ENCODE assay signal across 8 cellular contexts in genomic region chr2:106885981-106886915, GRCh38. TPM values are rescaled to one million over a fixed set of nuclear protein-coding genes. Genes with fewer than 3 reads are reported as not detected.
DNase-seq lines count a peak whose midpoint lies in the region; ATAC-seq, FAIRE-seq and TF ChIP-seq lines count a peak whose summit lies in the region.

A gene with protein sequence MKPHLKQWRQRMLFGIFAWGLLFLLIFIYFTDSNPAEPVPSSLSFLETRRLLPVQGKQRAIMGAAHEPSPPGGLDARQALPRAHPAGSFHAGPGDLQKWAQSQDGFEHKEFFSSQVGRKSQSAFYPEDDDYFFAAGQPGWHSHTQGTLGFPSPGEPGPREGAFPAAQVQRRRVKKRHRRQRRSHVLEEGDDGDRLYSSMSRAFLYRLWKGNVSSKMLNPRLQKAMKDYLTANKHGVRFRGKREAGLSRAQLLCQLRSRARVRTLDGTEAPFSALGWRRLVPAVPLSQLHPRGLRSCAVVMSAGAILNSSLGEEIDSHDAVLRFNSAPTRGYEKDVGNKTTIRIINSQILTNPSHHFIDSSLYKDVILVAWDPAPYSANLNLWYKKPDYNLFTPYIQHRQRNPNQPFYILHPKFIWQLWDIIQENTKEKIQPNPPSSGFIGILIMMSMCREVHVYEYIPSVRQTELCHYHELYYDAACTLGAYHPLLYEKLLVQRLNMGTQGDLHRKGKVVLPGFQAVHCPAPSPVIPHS (minus strand): TSS chr2:106886167. CDS start chr2:106843977, 42,190 bp downstream.

- peak within 1 kb of the TSS; percentile 78 for H3K56ac ChIP-seq in H1 (replicated peaks; ENCODE audit: insufficient read length, low read depth, low read length)

- H4K8ac ChIP-seq in H1 (ENCODE audit: extremely low read depth, insufficient read depth, low read length) = peak within 1 kb of the TSS; percentile 93

- peak within 1 kb of the TSS; percentile 58 for H2BK120ac ChIP-seq in H1 (replicated peaks; ENCODE audit: low read depth, low read length)

- peak within 1 kb of the TSS; percentile 41; the same call in 1 of the 2 replicates for H2BK5ac ChIP-seq in H1 (ENCODE audit: low read depth, low read length)

- WGBS in H1 (ENCODE audit: extremely low coverage in 1 of 2, insufficient coverage in 1 of 2, insufficient read length in 1 of 2, insufficient replicate concordance in 2 of 2, low coverage in 1 of 2, low lambda C conversion rate in 2 of 2, missing lambda C conversion rate in 1 of 2), 2 experiments = 1% methylated on average over 65 of the region's 118 CpGs; no CpG with 5 or more reads in 1 of the 2 experiments
- 1% methylated on average over 27 to 118 of the region's 118 CpGs for WGBS in adrenal gland, 4 donors

- H4K5ac ChIP-seq in H1 (ENCODE audit: insufficient read length, low read depth, low read length) = no peak within 1 kb of the TSS

- peak within 1 kb of the TSS; percentile 85 to 97 for H3K4me2 ChIP-seq in H1 (ENCODE audit: insufficient read depth in 1 of 2, low read depth in 2 of 2, low read length in 2 of 2)

- TF ChIP-seq POLR2A in H1 (IDR thresholded peaks at IDR 0.05; ENCODE audit: control extremely low read depth in 1 of 2, low read depth in 2 of 2, low read length in 2 of 2) = no peak
- no peak for TF ChIP-seq POLR2A in adrenal gland (IDR thresholded peaks at IDR 0.05)

- TF ChIP-seq RAD21 in Ishikawa (IDR thresholded peaks at IDR 0.05; ENCODE audit: low read depth) = no peak
- no peak for TF ChIP-seq RAD21 in H1 (IDR thresholded peaks at IDR 0.05 in 1 of 2, conservative IDR thresholded peaks at IDR 0.05 in 1 of 2; ENCODE audit: low read depth in 2 of 2, low read length in 2 of 2)

- H2BK12ac ChIP-seq in H1 (ENCODE audit: low read depth, low read length) = peak within 1 kb of the TSS; percentile 91; the same call in 1 of the 2 replicates

- H3K79me1 ChIP-seq in H1 (ENCODE audit: low read depth, low read length) = no peaks in the 10 kb centered on the region; the same call in 1 of the 2 replicates

- peak within 1 kb of the TSS; percentile 44 for H3K4ac ChIP-seq in H1 (replicated peaks; ENCODE audit: insufficient read length, low read depth, low read length)

- H4K20me1 ChIP-seq in H1 (replicated peaks in 1 of 2; ENCODE audit: control insufficient read depth in 1 of 2, insufficient read depth in 2 of 2, low read length in 2 of 2) = peaks cover 0 to 3% of the 10 kb centered on the region in 2 experiments

- H2AFZ ChIP-seq in H1 (ENCODE audit: low read length) = no peak within 1 kb of the TSS

- H3K4me1 Mint-ChIP-seq in mesothelial cell of epicardium = peaks cover 17% of the 10 kb centered on the region

- H3K27me3 ChIP-seq in A673 (replicated peaks; ENCODE audit: insufficient read depth, low read depth, low read length, poor library complexity) (peaks cover 36% of the 10 kb centered on the region), H1 (replicated peaks in 1 of 4; ENCODE audit: control insufficient read depth in 3 of 4, extremely low read depth in 1 of 4, insufficient read depth in 3 of 4, low read length in 3 of 4) (peaks cover 0 to 22% (median 16%) of the 10 kb centered on the region in 4 experiments; a peak in 6 of 7 replicates), adrenal gland (peaks cover 30% of the 10 kb centered on the region)

- no peak within 1 kb of the TSS for H2AK5ac ChIP-seq in H1 (ENCODE audit: low read depth, low read length)

- no peaks in the 10 kb centered on the region for H3K36me3 ChIP-seq in A673 (ENCODE audit: insufficient read depth, low read length, poor library complexity, severe bottlenecking)
- no peaks in the 10 kb centered on the region for H3K36me3 ChIP-seq in H1 (ENCODE audit: control insufficient read depth in 2 of 4, insufficient read depth in 4 of 4, low read length in 3 of 4)
- no peaks in the 10 kb centered on the region for H3K36me3 ChIP-seq in adrenal gland (replicated peaks in 1 of 2)

- peaks cover 82% of the 10 kb centered on the region for H3K27me3 Mint-ChIP-seq in mesothelial cell of epicardium (ENCODE audit: low read depth)

- H3K4me1 ChIP-seq in A673 (ENCODE audit: insufficient read depth, low read length, poor library complexity, severe bottlenecking) (no peaks in the 10 kb centered on the region), H1 (replicated peaks in 1 of 4; ENCODE audit: control insufficient read depth in 3 of 4, insufficient read depth in 4 of 4, low read length in 3 of 4) (peaks cover 0 to 15% (median 6%) of the 10 kb centered on the region in 4 experiments; a peak in 5 of 7 replicates), adrenal gland (replicated peaks in 1 of 2) (no peaks in the 10 kb centered on the region)

- intact Hi-C loops in A673 (cut with micrococcal nuclease; ENCODE audit: unreplicated experiment) = no loop called here
- intact Hi-C loops in adrenal gland (cut with DNase I) = no loop called here

- no peak within 1 kb of the TSS for H3K23ac ChIP-seq in H1 (ENCODE audit: insufficient read length)

- H3K9ac ChIP-seq in H1 (replicated peaks in 1 of 4; ENCODE audit: extremely low read depth in 1 of 4, low read depth in 3 of 4, low read length in 3 of 4) = peak within 1 kb of the TSS; percentile 53 to 70 (median 64)

- peak within 1 kb of the TSS; percentile 88 for H2BK15ac ChIP-seq in H1 (ENCODE audit: low read length)

- peak within 1 kb of the TSS; percentile 61; the same call in 1 of the 2 replicates for H2BK20ac ChIP-seq in H1 (ENCODE audit: low read length)

- TF ChIP-seq CTCF in A673 (conservative IDR thresholded peaks at IDR 0.05; ENCODE audit: low read depth, low read length) (no peak), H1 (IDR thresholded peaks at IDR 0.05; ENCODE audit: control extremely low read depth in 1 of 3, insufficient read depth in 1 of 3, low read depth in 1 of 3, low read length in 3 of 3) (no peak; a peak in 1 of 4 replicates), mesothelial cell of epicardium (IDR thresholded peaks at IDR 0.05; ENCODE audit: unreplicated experiment) (no peak), adrenal gland (IDR thresholded peaks at IDR 0.05) (no peak)

- H3K4me3 Mint-ChIP-seq in mesothelial cell of epicardium = peak within 1 kb of the TSS; percentile 79

- ATAC-seq in HG02678 (IDR thresholded peaks at IDR 0.05; ENCODE audit: unreplicated experiment) (no peak), HG02973 (IDR thresholded peaks at IDR 0.05; ENCODE audit: unreplicated experiment) (no peak)

- H3K18ac ChIP-seq in H1 (ENCODE audit: extremely low read depth, low read length) = peak within 1 kb of the TSS; percentile 89

- H3K27ac ChIP-seq in A673 (ENCODE audit: low read depth, low read length, poor library complexity, severe bottlenecking) = no peak within 1 kb of the TSS
- H3K27ac ChIP-seq in H1 (ENCODE audit: low read depth, low read length) = no peak within 1 kb of the TSS
- no peak within 1 kb of the TSS for H3K27ac ChIP-seq in adrenal gland

- peak; percentile 10 for DNase-seq in A673 (ENCODE audit: low spot score)
- DNase-seq in H1 (ENCODE audit: low read depth in 1 of 2, low spot score in 2 of 2) = peak in 1 of 2 experiments; percentile 77
- DNase-seq in mesothelial cell of epicardium (ENCODE audit: low spot score in 2 of 2, unreplicated experiment in 2 of 2) = peak; percentile 25 to 54
- DNase-seq in superior temporal gyrus (ENCODE audit: extremely low spot score) = no peak
- DNase-seq in adrenal gland = no peak

- H3K4me3 ChIP-seq in A673 (ENCODE audit: low read depth, low read length, poor library complexity, severe bottlenecking) (peak within 1 kb of the TSS; percentile 27), H1 (ENCODE audit: extremely low read depth in 1 of 4, insufficient read depth in 2 of 4, low read depth in 3 of 4, low read length in 4 of 4) (peak within 1 kb of the TSS; percentile 74 to 78 (median 74)), adrenal gland (peak within 1 kb of the TSS in 1 of 4 donors; percentile 39)

- H3K79me2 ChIP-seq in H1 (ENCODE audit: control insufficient read depth in 1 of 2, insufficient read depth in 2 of 2, low read length in 2 of 2) = peaks cover 0 to 39% of the 10 kb centered on the region in 2 experiments; a peak in 2 of 4 replicates

- peaks cover 23% of the 10 kb centered on the region; the same call in 1 of the 2 replicates for H3K23me2 ChIP-seq in H1 (ENCODE audit: low read depth, low read length)

- no peaks in the 10 kb centered on the region for H3K36me3 Mint-ChIP-seq in mesothelial cell of epicardium

- H3K9me3 ChIP-seq in A673 (ENCODE audit: low read depth, low read length, poor library complexity, severe bottlenecking) (no peaks in the 10 kb centered on the region), H1 (ENCODE audit: insufficient read depth in 2 of 2, low read depth in 1 of 2, low read length in 1 of 2) (no peaks in the 10 kb centered on the region), adrenal gland (replicated peaks in 1 of 3) (no peaks in the 10 kb centered on the region)

- H4K91ac ChIP-seq in H1 (replicated peaks; ENCODE audit: insufficient read length, low read length) = peak within 1 kb of the TSS; percentile 36

- no peak for FAIRE-seq in H1 (lab: Jason Lieb, UNC)

- TF ChIP-seq EP300 in Ishikawa (IDR thresholded peaks at IDR 0.05; ENCODE audit: borderline replicate concordance) (no peak), H1 (IDR thresholded peaks at IDR 0.05; ENCODE audit: borderline replicate concordance in 1 of 2, low read depth in 2 of 2, low read length in 2 of 2) (no peak)

- no peak within 1 kb of the TSS for H3K14ac ChIP-seq in H1 (ENCODE audit: insufficient read length)

- H3K9me3 Mint-ChIP-seq in mesothelial cell of epicardium = no peaks in the 10 kb centered on the region

- POLR2A ChIA-PET in A673 (lab: Charles Lee; ENCODE audit: low non-redundant PET) = no interaction called here
- POLR2A ChIA-PET in H1 (lab: Charles Lee; ENCODE audit: partially characterized antibody) = interaction anchor here (0.9 to 3.0 kb wide), 12 partner anchors 9 to 187 kb away, joined by 3 to 17 read pairs (median 4); no protein-coding TSS in a partner anchor

- CTCF ChIA-PET in A673 (lab: Charles Lee) (no interaction called here), H1 (lab: Charles Lee; ENCODE audit: partially characterized antibody) (interaction anchor here (1.5 to 1.8 kb wide), 3 partner anchors 20 to 45 kb away, joined by 3 to 6 read pairs (median 5); no protein-coding TSS in a partner anchor)

- no TSS peak for BruUV-seq in A673 (replicated peaks; lab: Mats Ljungman, UMichigan)

- H3K27ac Mint-ChIP-seq in mesothelial cell of epicardium = peak within 1 kb of the TSS; percentile 84

RNA-seq across cellular contexts. Expression of the gene that starts here (rescaled TPM):
- total RNA-seq in A673 (2021) (0.56 and 0.66 TPM in 2 replicates), mesothelial cell of epicardium (16.3 to 19.4 TPM (median 19.3 TPM) in 3 replicates), adrenal gland (under 1 TPM in 7 of 8 donors, not detected in 1; 0.07 to 0.57 (median 0.17) TPM)
- 16.2 and 17.5 TPM in 2 replicates for total RNA-seq in H1 (2021; fragmentation: NEBNext Ultra II Directional; extraction: Animal tissue kit (Norgen Biotek cat#: 25700))
- polyA plus RNA-seq in H1 (2011; rRNA removed) (2.7 and 4.5 TPM in 2 replicates), adrenal gland (under 1 TPM; 0.03 to 0.08 (median 0.07) TPM)
- polyA plus RNA-seq in H1 (2011; cell fraction: cytosol; rRNA removed) = 3.1 TPM
- 6.3 TPM for polyA plus RNA-seq in H1 (2011; cell fraction: nucleus; rRNA removed)
- polyA plus RNA-seq in H1 (2012, experiment 1 of 2) = 2.9 to 6.3 TPM (median 3.7 TPM) in 4 replicates
- polyA plus RNA-seq in H1 (2012, experiment 2 of 2) = 0.70 TPM
- polyA plus RNA-seq in H1 (2013, experiment 1 of 2) = 11.5 TPM
- 12.6 TPM for polyA plus RNA-seq in H1 (2013, experiment 2 of 2)
- polyA minus RNA-seq in H1 (2011; rRNA and poly(A)+ RNA removed) = 6.8 and 9.6 TPM in 2 replicates
- 24.4 TPM for polyA minus RNA-seq in H1 (2011; cell fraction: cytosol; rRNA and poly(A)+ RNA removed)
- 10.9 TPM for polyA minus RNA-seq in H1 (2011; cell fraction: nucleus; rRNA and poly(A)+ RNA removed)

Comparison
In these comparisons a context has a peak if more than half of its experiments do, and no peak if none do; other contexts are left out.
1. RNA of the gene that starts here (total RNA-seq): 16.3 to 19.4 TPM in mesothelial cell of epicardium and 16.2 to 17.5 TPM in H1; 0.56 to 0.66 TPM in A673 and 0.07 to 0.57 TPM in adrenal gland; every median in the first group is over 10 times any median in the second.
2. Peak in DNase-seq and H3K4me3 ChIP-seq in A673; RNA of the gene not detected or under 1 TPM.
3. DNase-seq: peak in mesothelial cell of epicardium (2 of 2); none in superior temporal gyrus (single experiment) and adrenal gland (0 of 7).